ENCODE assay signal across 23 cellular contexts in the genomic region with DNA sequence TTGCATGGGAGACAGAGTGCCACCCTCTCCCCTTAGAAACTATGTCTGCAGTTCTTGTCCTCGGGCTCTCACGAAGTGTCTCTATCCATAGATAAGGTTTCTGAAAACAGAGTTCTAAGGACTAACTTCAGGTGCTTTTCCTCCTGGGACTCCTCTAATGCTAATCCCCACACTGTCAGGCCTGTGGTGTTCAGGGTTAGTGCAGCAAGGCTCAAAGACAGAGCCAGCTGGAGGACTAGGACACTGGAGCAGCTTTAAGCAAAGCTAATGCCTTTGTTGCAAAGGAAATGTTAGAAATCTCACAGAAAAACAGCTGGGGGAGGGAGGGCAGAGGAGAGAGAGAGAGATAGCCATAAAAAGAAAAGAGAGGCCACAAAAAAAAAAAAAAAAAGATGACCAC.
"Had no signal": no experiment of that assay in that cellular context is flagged by ENCODE, and none has a peak within 500 bp of the region (broad histone marks: within the 10 kb centered on the region; RNA-seq: fewer than 3 reads in every experiment).

No MANE protein-coding gene starts in this region.

- H3K36me3 ChIP-seq: esophagus muscularis mucosa, gastrocnemius medialis, heart right ventricle, left ventricle myocardium inferior, lower lobe of right lung, neutrophil, sigmoid colon, tibial nerve, upper lobe of right lung, vagina had no signal

- H3K9me3 ChIP-seq: esophagus muscularis mucosa, gastrocnemius medialis, lower lobe of right lung, neutrophil, sigmoid colon, testis, upper lobe of right lung, vagina had no signal

- DNase-seq: effector memory CD8-positive, alpha-beta T cell; gastrocnemius medialis; heart right ventricle; hypothalamus; kidney; left cardiac atrium; left ventricle myocardium inferior; lower lobe of right lung; mesenchymal stem cell; midbrain; sigmoid colon; stimulated activated CD4-positive, alpha-beta T cell treated with anti-CD3 and anti-CD28 coated beads, Interleukin-2, amount 100 ng/mL, for 24 hours; stimulated activated CD4-positive, alpha-beta T cell treated with anti-CD3 and anti-CD28 coated beads, Interleukin-4, amount 100 ng/mL, for 4 hours; stimulated activated naive B cell treated with anti-CD40 and anti-IgM and Interleukin-4, amounts not matched to agents 10 μg/mL and 1 μg/mL and 100 μg/mL, for 72 hours; stimulated activated naive CD8-positive, alpha-beta T cell treated with anti-CD3 and anti-CD28 coated beads, Interleukin-15, amount 100 ng/mL, for 72 hours; testis; upper lobe of right lung had no signal

- H3K27me3 ChIP-seq: esophagus muscularis mucosa, gastrocnemius medialis, heart right ventricle, neutrophil, sigmoid colon, testis, tibial nerve, upper lobe of right lung, vagina had no signal

- H3K27ac ChIP-seq: epithelial cell of prostate, esophagus muscularis mucosa, gastrocnemius medialis, heart right ventricle, left ventricle myocardium inferior, lower lobe of right lung, neutrophil, sigmoid colon, skin epidermis, testis, tibial nerve, upper lobe of right lung, vagina had no signal

- H3K4me1 ChIP-seq: gastrocnemius medialis, heart right ventricle, lower lobe of right lung, testis, upper lobe of right lung, vagina had no signal

- H3K4me3 ChIP-seq: esophagus muscularis mucosa, gastrocnemius medialis, heart right ventricle, left ventricle myocardium inferior, lower lobe of right lung, sigmoid colon, skin epidermis, testis, tibial nerve, upper lobe of right lung, vagina had no signal
